Comparison of ENCODE assay signal across 8 cellular contexts in the genomic region with DNA sequence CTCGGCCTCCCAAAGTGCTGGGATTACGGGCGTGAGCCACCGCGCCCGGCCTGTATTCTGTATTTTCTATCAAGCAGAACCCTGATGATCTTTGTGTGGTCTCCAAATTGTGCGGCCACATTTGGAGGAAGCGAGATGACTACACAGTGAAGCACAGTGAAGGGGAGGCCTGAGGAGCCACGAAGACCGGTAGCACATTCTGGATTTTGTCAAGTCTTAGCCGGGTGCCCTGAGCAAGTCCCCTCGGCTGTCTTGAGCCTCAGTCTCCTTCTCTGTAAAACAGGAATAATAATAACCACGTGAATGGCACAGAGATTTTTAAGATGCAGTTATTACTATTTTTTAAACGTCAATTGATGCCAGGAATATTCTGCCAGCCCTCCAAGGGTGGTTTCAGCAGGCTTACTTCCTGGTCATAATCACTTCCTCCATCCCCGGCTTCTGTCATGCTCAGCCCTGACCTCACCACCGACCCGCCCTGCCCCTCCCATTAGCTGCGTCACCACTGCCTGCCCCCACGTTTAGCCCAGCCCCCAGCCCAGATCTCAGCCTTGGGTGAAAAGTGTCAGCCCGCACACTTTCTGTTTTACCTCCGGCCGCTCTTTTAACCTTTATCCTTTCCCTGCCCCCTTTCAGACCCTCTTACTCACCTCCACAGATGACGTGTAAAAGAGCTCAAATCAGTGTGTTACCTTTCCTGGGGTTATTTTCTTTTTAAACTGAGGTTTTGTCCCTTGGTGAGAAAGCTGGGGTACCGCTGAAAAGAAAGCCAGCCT. TPM values are rescaled to one million over a fixed set of nuclear protein-coding genes. Genes with fewer than 3 reads are reported as not detected.
A peak's percentile ranks its signal among the peaks of the same experiment; 100 is the strongest.
DNase-seq lines count a peak whose midpoint lies in the region; ATAC-seq lines count a peak whose summit lies in the region.

No MANE protein-coding gene starts in this region.

- H3K9me3 ChIP-seq in skeletal muscle satellite cell (replicated peaks; ENCODE audit: low read length), result no peaks in the 10 kb centered on the region

- peak overlapping the region; percentile 76 for H3K9ac ChIP-seq in skeletal muscle satellite cell (ENCODE audit: low read depth, low read length)

- H3K4me3 ChIP-seq in ACC112 (ENCODE audit: low read depth, low read length) (no peak overlapping the region), skeletal muscle satellite cell (ENCODE audit: low read length) (peak overlapping the region; percentile 51)

- peak; percentile 96 for DNase-seq in GM19238 (ENCODE audit: insufficient read length, low spot score)
- DNase-seq in T-helper 1 cell, result peak; percentile 67 to 92 (median 74)
- DNase-seq in amniotic epithelial cell (ENCODE audit: low read depth), result peak; percentile 93
- DNase-seq in hepatic stellate cell (ENCODE audit: low spot score), result peak; percentile 77
- DNase-seq in retina, result no peak

- H3K79me2 ChIP-seq in ACC112 (ENCODE audit: control insufficient read depth, insufficient read depth, low read length, unreplicated experiment), result no peaks in the 10 kb centered on the region

- H3K27me3 ChIP-seq in ACC112 (ENCODE audit: insufficient read depth, low read length) (no peaks in the 10 kb centered on the region), skeletal muscle satellite cell (ENCODE audit: control insufficient read depth, insufficient read depth, low read length) (no peaks in the 10 kb centered on the region)

- H2AFZ ChIP-seq in ACC112 (ENCODE audit: low read length, unreplicated experiment), result peak overlapping the region; percentile 9

- H3K4me1 ChIP-seq in ACC112 (ENCODE audit: control insufficient read depth, insufficient read depth, low read length, unreplicated experiment) (peaks cover 11% of the 10 kb centered on the region), skeletal muscle satellite cell (ENCODE audit: control insufficient read depth, insufficient read depth, low read length) (peaks cover 19% of the 10 kb centered on the region)

- H3K36me3 ChIP-seq in ACC112 (ENCODE audit: insufficient read depth, low read length) (no peaks in the 10 kb centered on the region), skeletal muscle satellite cell (ENCODE audit: insufficient read depth, low read length) (no peaks in the 10 kb centered on the region)

- peak; percentile 98 for ATAC-seq in HG03354 (IDR thresholded peaks at IDR 0.05; ENCODE audit: poor library complexity, severe bottlenecking, unreplicated experiment)

- H3K4me2 ChIP-seq in skeletal muscle satellite cell (ENCODE audit: low read length), result peak overlapping the region; percentile 71

- peak overlapping the region; percentile 54 for H3K27ac ChIP-seq in ACC112 (ENCODE audit: low read depth, low read length)

RNA-seq across cellular contexts. Expression of a gene that starts 27.0 kb away (rescaled TPM):
- total RNA-seq in skeletal muscle satellite cell (2012; rRNA removed), result 162 and 224 TPM in 2 replicates

RNA-seq across cellular contexts. Expression of a gene that starts 36.1 kb away (rescaled TPM):
- total RNA-seq in skeletal muscle satellite cell (2012; rRNA removed), result 204 and 438 TPM in 2 replicates
